Comparison of ENCODE assay signal across 1 cellular context in the genomic region with DNA sequence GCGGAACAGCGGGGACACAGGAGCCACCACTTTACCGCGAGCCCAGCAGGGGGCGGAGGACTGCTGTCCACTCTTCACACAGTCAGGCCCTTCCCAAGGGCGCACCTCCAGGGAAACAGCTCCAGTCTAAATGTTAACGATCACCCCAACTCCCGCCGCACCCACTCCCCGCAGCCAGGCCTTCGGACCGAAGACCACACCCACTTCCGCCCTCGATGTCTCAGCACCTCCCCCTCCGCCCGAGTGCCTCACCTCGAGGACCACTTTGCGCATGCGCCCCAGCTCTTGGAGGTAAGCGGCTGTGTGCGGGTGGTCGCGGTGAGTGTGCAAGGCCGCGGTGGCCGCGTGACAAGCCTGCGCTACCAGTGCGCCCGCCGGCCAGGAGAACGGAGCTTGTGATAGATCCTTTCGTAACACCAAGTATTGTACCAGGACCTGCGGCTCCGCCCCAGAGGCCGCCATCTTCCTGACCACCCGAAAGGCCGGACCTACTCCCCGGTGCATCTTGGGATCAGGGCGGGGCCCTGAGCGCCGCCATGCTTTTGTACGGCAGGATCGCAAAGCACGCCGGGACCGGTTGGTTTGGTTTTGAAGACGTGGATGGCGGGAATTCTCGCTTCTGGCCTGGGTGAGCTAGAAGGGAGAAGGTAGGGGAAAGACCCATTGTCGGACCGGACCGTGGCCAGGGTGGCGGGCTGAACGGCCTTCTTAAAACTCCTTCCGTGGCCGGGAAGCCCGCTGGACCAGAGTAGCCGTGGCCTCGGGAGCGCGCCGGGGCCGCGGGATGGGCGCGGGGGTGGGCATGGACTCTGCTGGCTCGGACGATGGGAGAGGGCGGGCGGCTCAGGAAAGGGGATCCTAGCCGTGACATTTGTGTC.
A peak's percentile ranks its signal among the peaks of the same experiment; 100 is the strongest.
TF ChIP-seq lines count a peak whose summit lies in the region.

A gene with protein sequence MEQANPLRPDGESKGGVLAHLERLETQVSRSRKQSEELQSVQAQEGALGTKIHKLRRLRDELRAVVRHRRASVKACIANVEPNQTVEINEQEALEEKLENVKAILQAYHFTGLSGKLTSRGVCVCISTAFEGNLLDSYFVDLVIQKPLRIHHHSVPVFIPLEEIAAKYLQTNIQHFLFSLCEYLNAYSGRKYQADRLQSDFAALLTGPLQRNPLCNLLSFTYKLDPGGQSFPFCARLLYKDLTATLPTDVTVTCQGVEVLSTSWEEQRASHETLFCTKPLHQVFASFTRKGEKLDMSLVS (plus strand): TSS at position 552 of the 878 bp plus-strand sequence. CDS start 495 bp downstream, outside the sequence.
A gene with protein sequence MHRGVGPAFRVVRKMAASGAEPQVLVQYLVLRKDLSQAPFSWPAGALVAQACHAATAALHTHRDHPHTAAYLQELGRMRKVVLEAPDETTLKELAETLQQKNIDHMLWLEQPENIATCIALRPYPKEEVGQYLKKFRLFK (minus strand): TSS at position 518 of the 878 bp plus-strand sequence. CDS start 14 bp downstream, at position 504.

TF ChIP-seq in HEK293, 187 proteins besides CTCF, POLR2A, EP300 and RAD21 (continued from another document):
- TF ChIP-seq, protein P1, sequence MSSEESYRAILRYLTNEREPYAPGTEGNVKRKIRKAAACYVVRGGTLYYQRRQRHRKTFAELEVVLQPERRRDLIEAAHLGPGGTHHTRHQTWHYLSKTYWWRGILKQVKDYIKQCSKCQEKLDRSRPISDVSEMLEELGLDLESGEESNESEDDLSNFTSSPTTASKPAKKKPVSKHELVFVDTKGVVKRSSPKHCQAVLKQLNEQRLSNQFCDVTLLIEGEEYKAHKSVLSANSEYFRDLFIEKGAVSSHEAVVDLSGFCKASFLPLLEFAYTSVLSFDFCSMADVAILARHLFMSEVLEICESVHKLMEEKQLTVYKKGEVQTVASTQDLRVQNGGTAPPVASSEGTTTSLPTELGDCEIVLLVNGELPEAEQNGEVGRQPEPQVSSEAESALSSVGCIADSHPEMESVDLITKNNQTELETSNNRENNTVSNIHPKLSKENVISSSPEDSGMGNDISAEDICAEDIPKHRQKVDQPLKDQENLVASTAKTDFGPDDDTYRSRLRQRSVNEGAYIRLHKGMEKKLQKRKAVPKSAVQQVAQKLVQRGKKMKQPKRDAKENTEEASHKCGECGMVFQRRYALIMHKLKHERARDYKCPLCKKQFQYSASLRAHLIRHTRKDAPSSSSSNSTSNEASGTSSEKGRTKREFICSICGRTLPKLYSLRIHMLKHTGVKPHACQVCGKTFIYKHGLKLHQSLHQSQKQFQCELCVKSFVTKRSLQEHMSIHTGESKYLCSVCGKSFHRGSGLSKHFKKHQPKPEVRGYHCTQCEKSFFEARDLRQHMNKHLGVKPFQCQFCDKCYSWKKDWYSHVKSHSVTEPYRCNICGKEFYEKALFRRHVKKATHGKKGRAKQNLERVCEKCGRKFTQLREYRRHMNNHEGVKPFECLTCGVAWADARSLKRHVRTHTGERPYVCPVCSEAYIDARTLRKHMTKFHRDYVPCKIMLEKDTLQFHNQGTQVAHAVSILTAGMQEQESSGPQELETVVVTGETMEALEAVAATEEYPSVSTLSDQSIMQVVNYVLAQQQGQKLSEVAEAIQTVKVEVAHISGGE (tag by site-specific recombination; conservative IDR thresholded peaks at IDR 0.05; ENCODE audit: low read depth), result peak; percentile 35
- TF ChIP-seq ZFP41 (tag by site-specific recombination; IDR thresholded peaks at IDR 0.05; ENCODE audit: borderline replicate concordance) (no peak), ZNF610 (tag by site-specific recombination; IDR thresholded peaks at IDR 0.05; ENCODE audit: borderline replicate concordance) (no peak), ZNF530 (tag by site-specific recombination; IDR thresholded peaks at IDR 0.05; ENCODE audit: low read depth) (no peak), REST (tag by site-specific recombination; IDR thresholded peaks at IDR 0.05) (peak; percentile 61), ZNF510 (tag by site-specific recombination; IDR thresholded peaks at IDR 0.05; ENCODE audit: insufficient replicate concordance) (no peak), ZEB2 (tag by site-specific recombination; IDR thresholded peaks at IDR 0.05) (peak; percentile 65), YY1 (tag by site-specific recombination; IDR thresholded peaks at IDR 0.05) (peak; percentile 94), YY2 (tag by site-specific recombination; IDR thresholded peaks at IDR 0.05) (peak; percentile 97), ZNF514 (tag by site-specific recombination; IDR thresholded peaks at IDR 0.05) (no peak), ZNF677 (tag by site-specific recombination; IDR thresholded peaks at IDR 0.05) (no peak), ZNF654 (tag by site-specific recombination; IDR thresholded peaks at IDR 0.05; ENCODE audit: low read depth) (no peak), ZNF302 (tag by site-specific recombination; IDR thresholded peaks at IDR 0.05; ENCODE audit: low read depth) (no peak), ZNF621 (tag by site-specific recombination; IDR thresholded peaks at IDR 0.05) (no peak), ZNF19 (tag by site-specific recombination; IDR thresholded peaks at IDR 0.05; ENCODE audit: low read depth) (no peak), ZNF785 (tag by site-specific recombination; IDR thresholded peaks at IDR 0.05) (no peak), ZNF596 (tag by site-specific recombination; IDR thresholded peaks at IDR 0.05) (no peak)
- TF ChIP-seq, protein P2, sequence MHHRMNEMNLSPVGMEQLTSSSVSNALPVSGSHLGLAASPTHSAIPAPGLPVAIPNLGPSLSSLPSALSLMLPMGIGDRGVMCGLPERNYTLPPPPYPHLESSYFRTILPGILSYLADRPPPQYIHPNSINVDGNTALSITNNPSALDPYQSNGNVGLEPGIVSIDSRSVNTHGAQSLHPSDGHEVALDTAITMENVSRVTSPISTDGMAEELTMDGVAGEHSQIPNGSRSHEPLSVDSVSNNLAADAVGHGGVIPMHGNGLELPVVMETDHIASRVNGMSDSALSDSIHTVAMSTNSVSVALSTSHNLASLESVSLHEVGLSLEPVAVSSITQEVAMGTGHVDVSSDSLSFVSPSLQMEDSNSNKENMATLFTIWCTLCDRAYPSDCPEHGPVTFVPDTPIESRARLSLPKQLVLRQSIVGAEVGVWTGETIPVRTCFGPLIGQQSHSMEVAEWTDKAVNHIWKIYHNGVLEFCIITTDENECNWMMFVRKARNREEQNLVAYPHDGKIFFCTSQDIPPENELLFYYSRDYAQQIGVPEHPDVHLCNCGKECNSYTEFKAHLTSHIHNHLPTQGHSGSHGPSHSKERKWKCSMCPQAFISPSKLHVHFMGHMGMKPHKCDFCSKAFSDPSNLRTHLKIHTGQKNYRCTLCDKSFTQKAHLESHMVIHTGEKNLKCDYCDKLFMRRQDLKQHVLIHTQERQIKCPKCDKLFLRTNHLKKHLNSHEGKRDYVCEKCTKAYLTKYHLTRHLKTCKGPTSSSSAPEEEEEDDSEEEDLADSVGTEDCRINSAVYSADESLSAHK (tag by site-specific recombination; IDR thresholded peaks at IDR 0.05), result 0 out of 2 replicates have a peak, but pooled peaks have one; percentile 35
